Comparison of ENCODE assay signal across 14 cellular contexts in the genomic region with DNA sequence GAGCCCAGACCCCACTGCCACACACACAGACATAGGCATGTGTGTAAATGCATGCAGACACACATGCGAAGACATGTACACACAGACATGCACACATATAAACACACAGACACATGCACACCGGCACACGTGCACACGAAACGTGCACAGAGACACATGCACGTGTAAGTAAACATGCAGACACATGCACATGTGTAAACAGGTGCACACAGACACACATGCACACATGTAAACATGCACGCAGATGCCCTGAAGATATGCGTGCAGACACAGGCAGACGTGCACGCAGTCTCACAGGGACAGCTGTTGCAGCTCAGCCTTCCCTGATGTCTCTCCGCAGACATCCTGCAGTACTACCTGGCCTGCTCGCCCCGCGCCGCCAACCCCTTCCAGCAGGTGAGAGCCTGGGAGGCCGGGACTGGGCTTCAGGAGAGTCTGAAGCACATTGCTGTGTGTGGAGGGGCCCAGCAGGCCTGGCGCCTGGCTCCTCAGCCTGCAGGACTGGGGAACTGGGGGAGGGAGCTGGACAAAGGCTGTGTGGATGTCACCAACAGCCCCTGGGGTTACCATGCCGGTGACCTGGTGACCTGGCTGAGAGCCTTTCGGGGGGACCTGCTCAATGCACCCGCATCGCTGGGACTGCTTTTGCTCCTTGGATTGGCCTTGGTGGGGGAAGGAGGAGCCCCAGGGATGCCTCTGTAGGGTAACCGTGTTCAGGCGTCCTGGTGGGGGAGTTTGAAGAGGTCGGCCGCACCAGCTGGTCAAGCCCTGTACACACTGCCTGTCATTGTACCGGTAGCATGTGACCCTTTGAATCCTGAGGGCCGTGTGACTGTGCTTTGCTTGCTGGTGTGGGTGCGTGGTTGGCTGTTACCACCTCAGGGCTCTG. TPM values are rescaled to one million over a fixed set of nuclear protein-coding genes. Genes with fewer than 3 reads are reported as not detected.
DNase-seq lines count a peak whose midpoint lies in the region; FAIRE-seq and TF ChIP-seq lines count a peak whose summit lies in the region.
"Had no signal": no experiment of that assay in that cellular context is flagged by ENCODE, and none has a peak within 500 bp of the region (broad histone marks: within the 10 kb centered on the region; RNA-seq: fewer than 3 reads in every experiment).

No MANE protein-coding gene starts in this region.

- in situ Hi-C loops in SK-MEL-5 (cut with HindIII; ENCODE audit: low pct_unique_long_range_greater_than_20kb, low sequenced_read_pairs), result no loop called here

- H3K36me3 Mint-ChIP-seq in endothelial cell (ENCODE audit: low read depth, unreplicated experiment), result peaks cover 16% of the 10 kb centered on the region
- peaks cover 20% of the 10 kb centered on the region for H3K36me3 Mint-ChIP-seq in osteocyte (ENCODE audit: unreplicated experiment)

- H3K4me1 Mint-ChIP-seq in endothelial cell (ENCODE audit: unreplicated experiment) (peaks cover 1% of the 10 kb centered on the region), osteocyte (ENCODE audit: unreplicated experiment) (peaks cover 38% of the 10 kb centered on the region)

- H3K4me3 Mint-ChIP-seq in endothelial cell (ENCODE audit: unreplicated experiment) (peak overlapping the region; percentile 47), osteocyte (ENCODE audit: unreplicated experiment) (no peak overlapping the region)
- H3K4me3 Mint-ChIP-seq: CD4-positive, alpha-beta memory T cell had no signal

- TF ChIP-seq CTCF in endothelial cell (IDR thresholded peaks at IDR 0.05; ENCODE audit: unreplicated experiment) (no peak), osteocyte (IDR thresholded peaks at IDR 0.05) (no peak)

- H3K27ac Mint-ChIP-seq in endothelial cell (ENCODE audit: unreplicated experiment) (no peak overlapping the region), osteocyte (ENCODE audit: unreplicated experiment) (peak overlapping the region; percentile 57)
- H3K27ac Mint-ChIP-seq: CD4-positive, alpha-beta memory T cell had no signal

- peak; percentile 75 for FAIRE-seq in GM12891 (lab: Jason Lieb, UNC)
- FAIRE-seq: D721Med, H54 had no signal

- TF ChIP-seq POLR2A in GM12891 (IDR thresholded peaks at IDR 0.05; ENCODE audit: low read depth, low read length), result peak; percentile 16; the same call in 1 of the 2 replicates

- DNase-seq in GM12891 (ENCODE audit: insufficient read length, low spot score) (no peak), SK-MEL-5 (ENCODE audit: low read depth, low spot score) (peak; percentile 99), endothelial cell (ENCODE audit: low spot score) (no peak), osteocyte (ENCODE audit: extremely low spot score, unreplicated experiment) (no peak), cerebellar nuclear complex (lab: John Stamatoyannopoulos, UW) (no peak)
- no peak for DNase-seq in activated effector memory CD4-positive, alpha-beta T cell treated with anti-CD3 and anti-CD28 coated beads, Interleukin-2, amount 50 U/mL, for 16 hours
- no peak for DNase-seq in activated CD4-positive, alpha-beta T cell treated with anti-CD3 and anti-CD28 coated beads for 48 hours
- DNase-seq: AML-193; CD4-positive, alpha-beta memory T cell; DND-41; GDM1 had no signal

- peaks cover 4% of the 10 kb centered on the region for H3K27me3 Mint-ChIP-seq in endothelial cell (ENCODE audit: unreplicated experiment)
- H3K27me3 Mint-ChIP-seq in osteocyte (ENCODE audit: unreplicated experiment), result no peaks in the 10 kb centered on the region
- H3K27me3 Mint-ChIP-seq: CD4-positive, alpha-beta memory T cell had no signal

- H3K9me3 Mint-ChIP-seq in endothelial cell (ENCODE audit: unreplicated experiment) (no peaks in the 10 kb centered on the region), osteocyte (ENCODE audit: unreplicated experiment) (no peaks in the 10 kb centered on the region)
- H3K9me3 Mint-ChIP-seq: CD4-positive, alpha-beta memory T cell had no signal

TF ChIP-seq in GM12891, 5 proteins besides CTCF, POLR2A, EP300 and RAD21:
- no peak for TF ChIP-seq POLR2AphosphoS5 (IDR thresholded peaks at IDR 0.05; ENCODE audit: low read depth, low read length)
- no peak for TF ChIP-seq TAF1 (IDR thresholded peaks at IDR 0.05; ENCODE audit: low read depth, low read length)
- no peak for TF ChIP-seq PAX5 (IDR thresholded peaks at IDR 0.05; ENCODE audit: insufficient read depth, low read length, severe bottlenecking)
- TF ChIP-seq SPI1 (IDR thresholded peaks at IDR 0.05; ENCODE audit: low read depth, low read length), result no peak
- TF ChIP-seq POU2F2 (IDR thresholded peaks at IDR 0.05; ENCODE audit: low read depth, low read length), result no peak

RNA-seq across cellular contexts. Expression of gene TTYH3, which starts 20.3 kb away (rescaled TPM):
- polyA plus RNA-seq in GM12891 (2012; ENCODE audit: low read depth, missing spikeins), result 23.3 TPM
- 156 and 169 TPM in 2 replicates for total RNA-seq in SK-MEL-5 (2014; rRNA removed; shearing (Covaris generic))
- polyA plus RNA-seq in SK-MEL-5 (2015; cell fraction: cytosol; rRNA removed), result 1,380 and 1,624 TPM in 2 replicates
- polyA plus RNA-seq in SK-MEL-5 (2015; cell fraction: nucleus; rRNA removed), result 735 and 798 TPM in 2 replicates
- 250 TPM for total RNA-seq in endothelial cell (ENCODE audit: unreplicated experiment)
- total RNA-seq in osteocyte, result 371 and 376 TPM in 2 replicates

RNA-seq across cellular contexts. Expression of gene AMZ1, which starts 35.9 kb away (rescaled TPM):
- polyA plus RNA-seq in GM12891 (2012; ENCODE audit: low read depth, missing spikeins), result 1.0 TPM
- 0.53 and 1.8 TPM in 2 replicates for total RNA-seq in SK-MEL-5 (2014; rRNA removed; shearing (Covaris generic))
- polyA plus RNA-seq in SK-MEL-5 (2015; cell fraction: cytosol; rRNA removed), result 0.77 and 1.1 TPM in 2 replicates
- polyA plus RNA-seq in SK-MEL-5 (2015; cell fraction: nucleus; rRNA removed), result 3.8 and 4.5 TPM in 2 replicates
- total RNA-seq in endothelial cell (ENCODE audit: unreplicated experiment) (0.05 TPM), osteocyte (5.8 and 6.6 TPM in 2 replicates)
- total RNA-seq: HT-29 had no signal
